ENCODE assay signal across 1 cellular context in genomic region chr3:58793052-58793451, GRCh38.
TF ChIP-seq lines count a peak whose summit lies in the region.

No MANE protein-coding gene starts in this region.

TF ChIP-seq in SK-N-SH, 30 proteins besides CTCF, POLR2A, EP300 and RAD21 (continued from another document):
- TF ChIP-seq, protein P1, sequence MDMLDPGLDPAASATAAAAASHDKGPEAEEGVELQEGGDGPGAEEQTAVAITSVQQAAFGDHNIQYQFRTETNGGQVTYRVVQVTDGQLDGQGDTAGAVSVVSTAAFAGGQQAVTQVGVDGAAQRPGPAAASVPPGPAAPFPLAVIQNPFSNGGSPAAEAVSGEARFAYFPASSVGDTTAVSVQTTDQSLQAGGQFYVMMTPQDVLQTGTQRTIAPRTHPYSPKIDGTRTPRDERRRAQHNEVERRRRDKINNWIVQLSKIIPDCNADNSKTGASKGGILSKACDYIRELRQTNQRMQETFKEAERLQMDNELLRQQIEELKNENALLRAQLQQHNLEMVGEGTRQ (IDR thresholded peaks at IDR 0.05; ENCODE audit: borderline replicate concordance, low read depth, low read length), result no peak
TF ChIP-seq in SK-N-SH: peak in this region for 3.
